Comparison of ENCODE assay signal across 8 cellular contexts in the genomic region with DNA sequence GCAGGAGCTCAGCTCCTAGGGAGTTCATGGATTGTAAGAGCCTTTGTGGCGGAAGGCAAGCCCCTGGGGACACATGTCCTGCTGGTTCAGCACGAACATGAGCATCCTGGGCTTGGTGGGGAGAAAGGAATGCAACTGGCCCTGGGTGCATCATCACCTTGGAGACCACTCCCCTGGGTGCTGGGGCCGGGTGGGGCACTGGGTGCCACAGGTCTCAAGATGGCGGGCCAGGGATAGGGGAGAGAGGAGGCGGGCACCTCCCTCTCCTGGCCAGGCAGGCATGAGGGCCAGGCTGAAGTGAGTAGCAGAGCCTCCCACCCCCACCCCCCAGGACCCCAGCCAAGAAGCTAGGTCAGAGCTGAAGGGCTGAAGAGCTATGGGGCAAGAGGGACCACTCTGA. TPM values are rescaled to one million over a fixed set of nuclear protein-coding genes. Genes with fewer than 3 reads are reported as not detected.
DNase-seq lines count a peak whose midpoint lies in the region; ATAC-seq and TF ChIP-seq lines count a peak whose summit lies in the region.

No MANE protein-coding gene starts in this region.

- peaks cover 6% of the 10 kb centered on the region for H3K27me3 Mint-ChIP-seq in activated T-cell treated with anti-CD3 and anti-CD28 coated beads, Interleukin-2, amount 50 U/mL, for 72 hours (ENCODE audit: low read depth)
- H3K27me3 Mint-ChIP-seq in MCF 10A (ENCODE audit: insufficient read depth, unreplicated experiment) = no peaks in the 10 kb centered on the region

- intact Hi-C loops in MCF 10A (cut with micrococcal nuclease) = no loop called here

- H3K4me1 Mint-ChIP-seq in activated T-cell treated with anti-CD3 and anti-CD28 coated beads, Interleukin-2, amount 50 U/mL, for 72 hours (ENCODE audit: low read depth) = peaks cover 17% of the 10 kb centered on the region
- H3K4me1 Mint-ChIP-seq in MCF 10A (ENCODE audit: insufficient read depth, unreplicated experiment) = peaks cover 10% of the 10 kb centered on the region

- CTCF ChIA-PET in MCF 10A (lab: Yijun Ruan, JAX) = no interaction called here

- no TSS peak for BruUV-seq in MCF 10A (replicated peaks; lab: Mats Ljungman, UMichigan)

- H3K9me3 Mint-ChIP-seq in activated T-cell treated with anti-CD3 and anti-CD28 coated beads, Interleukin-2, amount 50 U/mL, for 72 hours = no peaks in the 10 kb centered on the region
- no peaks in the 10 kb centered on the region for H3K9me3 Mint-ChIP-seq in MCF 10A (ENCODE audit: unreplicated experiment)

- peaks cover 29% of the 10 kb centered on the region for H3K4me1 ChIP-seq in mesodermal cell (ENCODE audit: control insufficient read depth, insufficient read depth, low read length, poor library complexity, severe bottlenecking)
- H3K4me1 ChIP-seq in urinary bladder (ENCODE audit: insufficient read depth) = no peaks in the 10 kb centered on the region

- H3K36me3 Mint-ChIP-seq in activated T-cell treated with anti-CD3 and anti-CD28 coated beads, Interleukin-2, amount 50 U/mL, for 72 hours (ENCODE audit: insufficient read depth in 2 of 2) = no peaks in the 10 kb centered on the region
- peaks cover 11% of the 10 kb centered on the region for H3K36me3 Mint-ChIP-seq in MCF 10A (ENCODE audit: insufficient read depth, unreplicated experiment)

- no peak for DNase-seq in activated T-cell treated with anti-CD3 and anti-CD28 coated beads, Interleukin-2, amount 50 U/mL, for 72 hours
- DNase-seq in activated T-cell treated with anti-CD3 and anti-CD28 coated beads for 4 hours (no peak), MCF 10A (ENCODE audit: unreplicated experiment) (no peak), T-helper 9 cell (no peak)

- no peaks in the 10 kb centered on the region for H3K9me3 ChIP-seq in mesodermal cell (ENCODE audit: control insufficient read depth, low read length)

- POLR2A ChIA-PET in MCF 10A (lab: Yijun Ruan, JAX) = interaction anchor here (0.6 to 6.5 kb wide), 4 partner anchors 15 to 1697 kb away, joined by 4 to 37 read pairs (median 7); a partner anchor contains a TSS

- peak overlapping the region; percentile 58 for H3K4me3 ChIP-seq in mesodermal cell (ENCODE audit: extremely low read depth, insufficient read depth, low read length, poor library complexity, severe bottlenecking)
- H3K4me3 ChIP-seq in urinary bladder (ENCODE audit: low read depth, low read length) = peak overlapping the region; percentile 75

- H3K4me3 Mint-ChIP-seq in activated T-cell treated with anti-CD3 and anti-CD28 coated beads, Interleukin-2, amount 50 U/mL, for 72 hours = peak overlapping the region; percentile 81 to 83
- peak overlapping the region; percentile 78 for H3K4me3 Mint-ChIP-seq in MCF 10A (ENCODE audit: unreplicated experiment)

- 75 to 88% methylated on average over 2 to 4 of the region's 5 CpGs for WGBS in mesodermal cell (ENCODE audit: insufficient coverage in 2 of 2), 2 experiments
- WGBS in urinary bladder = 72% methylated on average over 5 of the region's 5 CpGs

- H3K27ac ChIP-seq in mesodermal cell (ENCODE audit: low read depth, low read length, severe bottlenecking) (no peak overlapping the region), urinary bladder (ENCODE audit: low read depth) (no peak overlapping the region)

- H3K36me3 ChIP-seq in mesodermal cell (ENCODE audit: control insufficient read depth, insufficient read depth, low read length) (peaks cover 15% of the 10 kb centered on the region), urinary bladder (ENCODE audit: insufficient read depth) (no peaks in the 10 kb centered on the region)

- TF ChIP-seq CTCF in MCF 10A (IDR thresholded peaks at IDR 0.05; ENCODE audit: unreplicated experiment) = no peak

- H3K27ac Mint-ChIP-seq in activated T-cell treated with anti-CD3 and anti-CD28 coated beads, Interleukin-2, amount 50 U/mL, for 72 hours = no peak overlapping the region
- peak overlapping the region; percentile 49 for H3K27ac Mint-ChIP-seq in MCF 10A (ENCODE audit: low read depth, unreplicated experiment)

- ATAC-seq in activated T-cell treated with anti-CD3 and anti-CD28 coated beads, Interleukin-2, amount 50 U/mL, for 72 hours (replicated peaks in 1 of 2) = no peak
- ATAC-seq in HG02571 (IDR thresholded peaks at IDR 0.05; ENCODE audit: unreplicated experiment) = no peak
- ATAC-seq in HG03025 (IDR thresholded peaks at IDR 0.05; ENCODE audit: low FRiP score, unreplicated experiment) = no peak

RNA-seq across cellular contexts. Expression of a gene that starts 0.8 kb away (rescaled TPM):
- total RNA-seq in activated T-cell treated with anti-CD3 and anti-CD28 coated beads, Interleukin-2, amount 50 U/mL, for 72 hours = 10 to 100 TPM; 23.3 to 27.4 TPM
- total RNA-seq in MCF 10A (2022) (26.4 TPM in 2 replicates), urinary bladder (22.4 TPM)
- 103 TPM for polyA plus RNA-seq in mesodermal cell (2013, experiment 1 of 2)
- 93.2 TPM for polyA plus RNA-seq in mesodermal cell (2013, experiment 2 of 2)
- polyA plus RNA-seq in urinary bladder = 43.9 TPM

RNA-seq across cellular contexts. Expression of a gene that starts 7.4 kb away (rescaled TPM):
- total RNA-seq in activated T-cell treated with anti-CD3 and anti-CD28 coated beads, Interleukin-2, amount 50 U/mL, for 72 hours = 10 to 100 TPM; 52.5 to 54.6 TPM
- total RNA-seq in MCF 10A (2022) (48.9 and 49.8 TPM in 2 replicates), urinary bladder (14.2 TPM)
- polyA plus RNA-seq in mesodermal cell (2013, experiment 1 of 2) = 11.2 TPM
- 11.4 TPM for polyA plus RNA-seq in mesodermal cell (2013, experiment 2 of 2)
- polyA plus RNA-seq in urinary bladder = 69.1 TPM

RNA-seq across cellular contexts. Expression of a gene that starts 8.4 kb away (rescaled TPM):
- 1 to 10 TPM; 6.6 to 8.9 TPM for total RNA-seq in activated T-cell treated with anti-CD3 and anti-CD28 coated beads, Interleukin-2, amount 50 U/mL, for 72 hours
- 4.0 and 8.1 TPM in 2 replicates for total RNA-seq in MCF 10A (2022)
- polyA plus RNA-seq in mesodermal cell (2013, experiment 1 of 2) = 16.5 TPM
- polyA plus RNA-seq in mesodermal cell (2013, experiment 2 of 2) = 13.2 TPM
- 13.0 TPM for total RNA-seq in urinary bladder
- 31.5 TPM for polyA plus RNA-seq in urinary bladder

RNA-seq across cellular contexts. Expression of a gene that starts 11.3 kb away (rescaled TPM):
- under 1 TPM in 1 of 2 donors, not detected in 1; 0.10 TPM for total RNA-seq in activated T-cell treated with anti-CD3 and anti-CD28 coated beads, Interleukin-2, amount 50 U/mL, for 72 hours
- total RNA-seq in MCF 10A (2022) (not detected in 2 replicates), urinary bladder (not detected)
- 0.11 TPM for polyA plus RNA-seq in mesodermal cell (2013, experiment 1 of 2)
- polyA plus RNA-seq in mesodermal cell (2013, experiment 2 of 2) = not detected
- 0.32 TPM for polyA plus RNA-seq in urinary bladder

RNA-seq across cellular contexts. Expression of a gene that starts 16.8 kb away (rescaled TPM):
- total RNA-seq in activated T-cell treated with anti-CD3 and anti-CD28 coated beads, Interleukin-2, amount 50 U/mL, for 72 hours = 10 to 100 TPM; 30.2 to 42.4 TPM
- total RNA-seq in MCF 10A (2022) = 109 and 164 TPM in 2 replicates
- polyA plus RNA-seq in mesodermal cell (2013, experiment 1 of 2) = 32.6 TPM
- polyA plus RNA-seq in mesodermal cell (2013, experiment 2 of 2) = 27.5 TPM
- 10.6 TPM for total RNA-seq in urinary bladder
- polyA plus RNA-seq in urinary bladder = 20.0 TPM
